Comparison of ENCODE assay signal across 8 cellular contexts in the genomic region with DNA sequence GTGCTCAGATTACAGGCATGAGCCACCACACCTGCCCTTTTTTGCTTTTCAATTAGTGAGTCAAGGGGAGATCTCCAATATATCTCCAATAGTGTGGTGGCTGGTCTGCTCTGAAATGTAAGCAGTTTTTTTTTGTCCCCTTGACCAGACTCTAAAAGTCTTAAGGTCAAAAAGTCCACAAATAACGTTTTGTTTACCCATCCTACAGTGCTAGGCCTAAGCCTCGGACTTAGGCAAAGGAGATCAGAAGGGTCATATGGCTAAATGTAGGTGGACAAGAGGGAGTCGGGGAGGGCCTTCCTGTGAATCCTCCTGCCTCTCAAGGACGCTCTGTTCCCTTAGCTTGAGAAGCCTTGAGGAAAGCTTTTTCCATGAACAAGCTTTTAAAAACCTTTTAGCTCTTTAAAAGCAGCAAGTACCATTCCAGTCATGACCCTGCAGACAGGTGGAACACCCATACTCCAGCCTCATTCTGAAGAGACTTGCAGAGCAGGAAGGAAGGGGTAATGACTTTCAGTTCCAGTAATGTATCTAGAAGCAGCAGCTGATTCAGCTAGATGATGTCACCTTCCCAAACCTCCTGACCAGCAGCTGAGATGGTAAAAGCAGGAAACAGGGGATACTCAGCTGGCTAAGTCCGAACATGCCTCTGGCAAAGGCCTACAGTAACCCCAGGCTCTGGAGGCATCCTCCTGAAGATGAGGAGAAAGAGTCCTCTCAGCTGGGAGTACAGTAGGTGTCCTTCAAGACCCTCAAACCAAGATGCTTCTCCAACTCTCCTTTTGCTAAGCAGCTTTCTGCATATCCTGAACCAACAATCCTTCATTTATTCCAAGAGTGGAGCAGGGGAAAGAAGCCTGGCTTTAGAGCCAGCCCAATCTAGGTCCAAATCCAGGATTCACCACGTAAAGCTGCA. TPM values are rescaled to one million over a fixed set of nuclear protein-coding genes. Genes with fewer than 3 reads are reported as not detected.
DNase-seq lines count a peak whose midpoint lies in the region; ATAC-seq, FAIRE-seq and TF ChIP-seq lines count a peak whose summit lies in the region.

No MANE protein-coding gene starts in this region.

- no peaks in the 10 kb centered on the region for H3K27me3 ChIP-seq in pancreas

- H3K27me3 Mint-ChIP-seq in activated T-cell treated with anti-CD3 and anti-CD28 coated beads, Interleukin-2, amount 50 U/mL, for 24 hours, result no peaks in the 10 kb centered on the region
- H3K27me3 Mint-ChIP-seq in activated CD8-positive, alpha-beta T cell treated with anti-CD3 and anti-CD28 coated beads for 36 hours, result no peaks in the 10 kb centered on the region

- H3K9me3 ChIP-seq in pancreas, result no peaks in the 10 kb centered on the region

- no peak for FAIRE-seq in pancreas (lab: Jason Lieb, UNC)

- H3K4me1 ChIP-seq in pancreas, result peaks cover 19 to 47% (median 20%) of the 10 kb centered on the region in 3 donors

- no peak overlapping the region for H3K4me3 ChIP-seq in pancreas

- peaks cover 72% of the 10 kb centered on the region for H3K4me1 Mint-ChIP-seq in activated T-cell treated with anti-CD3 and anti-CD28 coated beads, Interleukin-2, amount 50 U/mL, for 24 hours (ENCODE audit: low read depth)
- peaks cover 70% of the 10 kb centered on the region for H3K4me1 Mint-ChIP-seq in activated CD8-positive, alpha-beta T cell treated with anti-CD3 and anti-CD28 coated beads for 36 hours (ENCODE audit: low read depth)

- ATAC-seq in activated CD8-positive, alpha-beta T cell treated with anti-CD3 and anti-CD28 coated beads for 36 hours, result peak; percentile 76
- ATAC-seq in pancreas, result peak; percentile 71 to 92 (median 87)

- TF ChIP-seq CTCF in activated CD8-positive, alpha-beta T cell treated with anti-CD3 and anti-CD28 coated beads for 36 hours (IDR thresholded peaks at IDR 0.05), result no peak
- TF ChIP-seq CTCF in pancreas (IDR thresholded peaks at IDR 0.05), result no peak

- H3K36me3 ChIP-seq in pancreas, result no peaks in the 10 kb centered on the region

- H3K9me3 Mint-ChIP-seq in activated T-cell treated with anti-CD3 and anti-CD28 coated beads, Interleukin-2, amount 50 U/mL, for 24 hours, result no peaks in the 10 kb centered on the region
- no peaks in the 10 kb centered on the region for H3K9me3 Mint-ChIP-seq in activated CD8-positive, alpha-beta T cell treated with anti-CD3 and anti-CD28 coated beads for 36 hours

- DNase-seq in activated T-cell treated with anti-CD3 and anti-CD28 coated beads, Interleukin-2, amount 50 U/mL, for 24 hours, result no peak
- no peak for DNase-seq in activated T-cell treated with anti-CD3 and anti-CD28 coated beads, Interleukin-2, amount 50 U/mL, for 1 hour
- DNase-seq in HCEC 1CT, result peak; percentile 98
- DNase-seq in M059J (ENCODE audit: low read depth), result peak; percentile 98
- DNase-seq in activated CD8-positive, alpha-beta T cell treated with anti-CD3 and anti-CD28 coated beads for 36 hours, result peak; percentile 38
- peak; percentile 97 for DNase-seq in foreskin melanocyte
- DNase-seq in pancreas, result peak in 3 of 6 donors; percentile 49 to 72 (median 67)
- DNase-seq in T-helper 9 cell, result no peak

- CTCF ChIA-PET in activated CD8-positive, alpha-beta T cell treated with anti-CD3 and anti-CD28 coated beads for 36 hours (lab: Charles Lee), result interaction anchor here (1.2 to 4.8 kb wide), 4 partner anchors 18 to 37 kb away, joined by 5 to 38 read pairs (median 12); partner anchors contain the start of gene BCL2L1

- peaks cover 100% of the 10 kb centered on the region for H3K36me3 Mint-ChIP-seq in activated T-cell treated with anti-CD3 and anti-CD28 coated beads, Interleukin-2, amount 50 U/mL, for 24 hours (ENCODE audit: low read depth)
- peaks cover 77% of the 10 kb centered on the region for H3K36me3 Mint-ChIP-seq in activated CD8-positive, alpha-beta T cell treated with anti-CD3 and anti-CD28 coated beads for 36 hours (ENCODE audit: low read depth)

- intact Hi-C loops in activated CD8-positive, alpha-beta T cell treated with anti-CD3 and anti-CD28 coated beads for 36 hours (cut with micrococcal nuclease), result no loop called here
- intact Hi-C loops in pancreas (cut with DNase I), result no loop called here

- POLR2A ChIA-PET in activated CD8-positive, alpha-beta T cell treated with anti-CD3 and anti-CD28 coated beads for 36 hours (lab: Charles Lee), result interaction anchor here (0.7 to 2.7 kb wide), 9 partner anchors 11 to 37 kb away, joined by 3 to 17 read pairs (median 5); partner anchors contain the start of gene BCL2L1

- H3K27ac Mint-ChIP-seq in activated T-cell treated with anti-CD3 and anti-CD28 coated beads, Interleukin-2, amount 50 U/mL, for 24 hours, result peak overlapping the region; percentile 89
- peak overlapping the region; percentile 65 for H3K27ac Mint-ChIP-seq in activated CD8-positive, alpha-beta T cell treated with anti-CD3 and anti-CD28 coated beads for 36 hours

- H3K4me3 Mint-ChIP-seq in activated T-cell treated with anti-CD3 and anti-CD28 coated beads, Interleukin-2, amount 50 U/mL, for 24 hours, result peak overlapping the region; percentile 40
- H3K4me3 Mint-ChIP-seq in activated CD8-positive, alpha-beta T cell treated with anti-CD3 and anti-CD28 coated beads for 36 hours, result peak overlapping the region; percentile 24

- H3K27ac ChIP-seq in pancreas, result peak overlapping the region; percentile 36 to 90 (median 76)

- WGBS in pancreas, 2 donors, result 52 to 53% methylated on average over 6 of the region's 6 CpGs

RNA-seq across cellular contexts. Expression of gene BCL2L1, which starts 23.6 kb away (rescaled TPM):
- total RNA-seq in M059J (2014; rRNA removed; shearing (Covaris generic)), result 108 and 117 TPM in 2 replicates
- 100 to 1,000 TPM; 182 TPM for total RNA-seq in activated CD8-positive, alpha-beta T cell treated with anti-CD3 and anti-CD28 coated beads for 36 hours
- 10 to 100 TPM; 27.3 to 59.8 (median 40.0) TPM for total RNA-seq in pancreas
- polyA plus RNA-seq in pancreas, result 10 to 100 TPM; 40.8 to 55.5 TPM

RNA-seq across cellular contexts. Expression of gene TPX2, which starts 40.0 kb away (rescaled TPM):
- 204 and 319 TPM in 2 replicates for total RNA-seq in M059J (2014; rRNA removed; shearing (Covaris generic))
- 100 to 1,000 TPM; 112 to 113 TPM for total RNA-seq in activated CD8-positive, alpha-beta T cell treated with anti-CD3 and anti-CD28 coated beads for 36 hours
- 1 to 10 TPM in 1 of 6 donors, under 1 TPM in 4, not detected in 1; 0.20 to 1.5 (median 0.79) TPM for total RNA-seq in pancreas
- under 1 TPM; 0.04 to 0.12 TPM for polyA plus RNA-seq in pancreas

Comparison
In these comparisons a context has a peak if more than half of its experiments do, and no peak if none do; other contexts are left out.
1. DNase-seq: peak in HCEC 1CT (single experiment), M059J (single experiment), activated CD8-positive, alpha-beta T cell treated with anti-CD3 and anti-CD28 coated beads for 36 hours (single experiment) and foreskin melanocyte (single experiment); none in activated T-cell treated with anti-CD3 and anti-CD28 coated beads, Interleukin-2, amount 50 U/mL, for 24 hours (single experiment), activated T-cell treated with anti-CD3 and anti-CD28 coated beads, Interleukin-2, amount 50 U/mL, for 1 hour (single experiment) and T-helper 9 cell (single experiment).
2. RNA of gene TPX2, which starts 40.0 kb away (total RNA-seq): 204 to 319 TPM in M059J and 112 to 113 TPM in activated CD8-positive, alpha-beta T cell treated with anti-CD3 and anti-CD28 coated beads for 36 hours; 0.20 to 1.5 TPM in pancreas; every median in the first group is over 10 times any median in the second.